In genomic region chr1:228809621-228810313, GRCh38 we compare ENCODE assay signal across 1 cellular context.
TF ChIP-seq lines count a peak whose summit lies in the region.

No MANE protein-coding gene starts in this region.

TF ChIP-seq in HCT116, 20 proteins besides CTCF, POLR2A, EP300 and RAD21 (continued from another document):
- TF ChIP-seq, protein P1, sequence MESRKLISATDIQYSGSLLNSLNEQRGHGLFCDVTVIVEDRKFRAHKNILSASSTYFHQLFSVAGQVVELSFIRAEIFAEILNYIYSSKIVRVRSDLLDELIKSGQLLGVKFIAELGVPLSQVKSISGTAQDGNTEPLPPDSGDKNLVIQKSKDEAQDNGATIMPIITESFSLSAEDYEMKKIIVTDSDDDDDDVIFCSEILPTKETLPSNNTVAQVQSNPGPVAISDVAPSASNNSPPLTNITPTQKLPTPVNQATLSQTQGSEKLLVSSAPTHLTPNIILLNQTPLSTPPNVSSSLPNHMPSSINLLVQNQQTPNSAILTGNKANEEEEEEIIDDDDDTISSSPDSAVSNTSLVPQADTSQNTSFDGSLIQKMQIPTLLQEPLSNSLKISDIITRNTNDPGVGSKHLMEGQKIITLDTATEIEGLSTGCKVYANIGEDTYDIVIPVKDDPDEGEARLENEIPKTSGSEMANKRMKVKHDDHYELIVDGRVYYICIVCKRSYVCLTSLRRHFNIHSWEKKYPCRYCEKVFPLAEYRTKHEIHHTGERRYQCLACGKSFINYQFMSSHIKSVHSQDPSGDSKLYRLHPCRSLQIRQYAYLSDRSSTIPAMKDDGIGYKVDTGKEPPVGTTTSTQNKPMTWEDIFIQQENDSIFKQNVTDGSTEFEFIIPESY (IDR thresholded peaks at IDR 0.05; ENCODE audit: extremely low read depth, insufficient replicate concordance, low read length) = no peak
- TF ChIP-seq EZH2phosphoT487 (IDR thresholded peaks at IDR 0.05; ENCODE audit: borderline replicate concordance) (no peak), TCF7L2 (IDR thresholded peaks at IDR 0.05; ENCODE audit: borderline replicate concordance, extremely low read depth, insufficient read depth, insufficient read length) (no peak), MAX (IDR thresholded peaks at IDR 0.05) (no peak), POLR2AphosphoS5 (IDR thresholded peaks at IDR 0.05; ENCODE audit: low read depth, low read length) (no peak), ZNF274 (IDR thresholded peaks at IDR 0.05; ENCODE audit: low read depth, low read length) (no peak), ELF1 (IDR thresholded peaks at IDR 0.05; ENCODE audit: borderline replicate concordance, low read depth) (no peak), FOSL1 (IDR thresholded peaks at IDR 0.05; ENCODE audit: low read depth) (no peak), SRF (IDR thresholded peaks at IDR 0.05; ENCODE audit: low read depth) (no peak), CEBPB (IDR thresholded peaks at IDR 0.05; ENCODE audit: low read depth) (no peak), ATF3 (IDR thresholded peaks at IDR 0.05) (no peak), SIN3A (IDR thresholded peaks at IDR 0.05; ENCODE audit: low read depth) (no peak), YY1 (IDR thresholded peaks at IDR 0.05; ENCODE audit: extremely low read depth, insufficient replicate concordance, low read depth, low read length) (no peak), EZH2 (IDR thresholded peaks at IDR 0.05) (no peak)
- TF ChIP-seq, protein P2, sequence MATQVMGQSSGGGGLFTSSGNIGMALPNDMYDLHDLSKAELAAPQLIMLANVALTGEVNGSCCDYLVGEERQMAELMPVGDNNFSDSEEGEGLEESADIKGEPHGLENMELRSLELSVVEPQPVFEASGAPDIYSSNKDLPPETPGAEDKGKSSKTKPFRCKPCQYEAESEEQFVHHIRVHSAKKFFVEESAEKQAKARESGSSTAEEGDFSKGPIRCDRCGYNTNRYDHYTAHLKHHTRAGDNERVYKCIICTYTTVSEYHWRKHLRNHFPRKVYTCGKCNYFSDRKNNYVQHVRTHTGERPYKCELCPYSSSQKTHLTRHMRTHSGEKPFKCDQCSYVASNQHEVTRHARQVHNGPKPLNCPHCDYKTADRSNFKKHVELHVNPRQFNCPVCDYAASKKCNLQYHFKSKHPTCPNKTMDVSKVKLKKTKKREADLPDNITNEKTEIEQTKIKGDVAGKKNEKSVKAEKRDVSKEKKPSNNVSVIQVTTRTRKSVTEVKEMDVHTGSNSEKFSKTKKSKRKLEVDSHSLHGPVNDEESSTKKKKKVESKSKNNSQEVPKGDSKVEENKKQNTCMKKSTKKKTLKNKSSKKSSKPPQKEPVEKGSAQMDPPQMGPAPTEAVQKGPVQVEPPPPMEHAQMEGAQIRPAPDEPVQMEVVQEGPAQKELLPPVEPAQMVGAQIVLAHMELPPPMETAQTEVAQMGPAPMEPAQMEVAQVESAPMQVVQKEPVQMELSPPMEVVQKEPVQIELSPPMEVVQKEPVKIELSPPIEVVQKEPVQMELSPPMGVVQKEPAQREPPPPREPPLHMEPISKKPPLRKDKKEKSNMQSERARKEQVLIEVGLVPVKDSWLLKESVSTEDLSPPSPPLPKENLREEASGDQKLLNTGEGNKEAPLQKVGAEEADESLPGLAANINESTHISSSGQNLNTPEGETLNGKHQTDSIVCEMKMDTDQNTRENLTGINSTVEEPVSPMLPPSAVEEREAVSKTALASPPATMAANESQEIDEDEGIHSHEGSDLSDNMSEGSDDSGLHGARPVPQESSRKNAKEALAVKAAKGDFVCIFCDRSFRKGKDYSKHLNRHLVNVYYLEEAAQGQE (IDR thresholded peaks at IDR 0.05; ENCODE audit: low read depth) = no peak
TF ChIP-seq in HCT116: peak in this region for 0.
